1 cellular context compared by ENCODE assay signal in genomic region chrX:77118686-77119085, GRCh38.
TF ChIP-seq lines count a peak whose summit lies in the region.

No MANE protein-coding gene starts in this region.

TF ChIP-seq in GM12878, 131 proteins besides CTCF, POLR2A, EP300 and RAD21 (continued from another document):
- TF ChIP-seq, protein P1, sequence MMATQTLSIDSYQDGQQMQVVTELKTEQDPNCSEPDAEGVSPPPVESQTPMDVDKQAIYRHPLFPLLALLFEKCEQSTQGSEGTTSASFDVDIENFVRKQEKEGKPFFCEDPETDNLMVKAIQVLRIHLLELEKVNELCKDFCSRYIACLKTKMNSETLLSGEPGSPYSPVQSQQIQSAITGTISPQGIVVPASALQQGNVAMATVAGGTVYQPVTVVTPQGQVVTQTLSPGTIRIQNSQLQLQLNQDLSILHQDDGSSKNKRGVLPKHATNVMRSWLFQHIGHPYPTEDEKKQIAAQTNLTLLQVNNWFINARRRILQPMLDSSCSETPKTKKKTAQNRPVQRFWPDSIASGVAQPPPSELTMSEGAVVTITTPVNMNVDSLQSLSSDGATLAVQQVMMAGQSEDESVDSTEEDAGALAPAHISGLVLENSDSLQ (IDR thresholded peaks at IDR 0.05) = peak; percentile 83
